ENCODE assay signal across 9 cellular contexts in genomic region chr4:41256131-41256739, GRCh38. TPM values are rescaled to one million over a fixed set of nuclear protein-coding genes. Genes with fewer than 3 reads are reported as not detected.
DNase-seq lines count a peak whose midpoint lies in the region; ATAC-seq and TF ChIP-seq lines count a peak whose summit lies in the region.
"Had no signal": no experiment of that assay in that cellular context is flagged by ENCODE, and none has a peak within 500 bp of the region (broad histone marks: within the 10 kb centered on the region; RNA-seq: fewer than 3 reads in every experiment).

No MANE protein-coding gene starts in this region.

- intact Hi-C loops in thyroid gland (cut with DNase I): no loop called here

- no peak for TF ChIP-seq CTCF in thyroid gland (IDR thresholded peaks at IDR 0.05)

- peaks cover 6 to 17% of the 10 kb centered on the region in 2 donors for H3K4me1 ChIP-seq in thyroid gland

- no peak for ATAC-seq in HG02884 (IDR thresholded peaks at IDR 0.05; ENCODE audit: unreplicated experiment)

- peak; percentile 30 for DNase-seq in NCI-H2196 treated with DMSO at 0.1 percent for 48 hours (lab: John Stamatoyannopoulos, UW; ENCODE audit: unreplicated experiment)
- DNase-seq in NCI-H2196 (lab: John Stamatoyannopoulos, UW; ENCODE audit: unreplicated experiment): no peak
- peak; percentile 48 for DNase-seq in SK-N-DZ (ENCODE audit: low spot score)
- DNase-seq in hepatic stellate cell (ENCODE audit: low spot score): peak; percentile 9
- DNase-seq in substantia nigra (lab: John Stamatoyannopoulos, UW): peak in 2 of 49 donors; percentile 23 to 38
- no peak for DNase-seq in thyroid gland
- no peak for DNase-seq in activated naive CD4-positive, alpha-beta T cell (lab: John Stamatoyannopoulos, UW)
- DNase-seq: CD8-positive, alpha-beta memory T cell had no signal

- H3K27ac ChIP-seq in substantia nigra (ENCODE audit: low read depth, low read length, poor library complexity, severe bottlenecking): peak overlapping the region; percentile 49
- H3K27ac ChIP-seq in thyroid gland: no peak overlapping the region

- no peaks in the 10 kb centered on the region for H3K9me3 ChIP-seq in thyroid gland

- no peaks in the 10 kb centered on the region for H3K27me3 ChIP-seq in thyroid gland

- H3K4me3 ChIP-seq in thyroid gland (replicated peaks in 1 of 3): peak overlapping the region in 1 of 3 donors; percentile 43

- no peak for TF ChIP-seq POLR2A in thyroid gland (IDR thresholded peaks at IDR 0.05)

- H3K36me3 ChIP-seq in thyroid gland: no peaks in the 10 kb centered on the region

- 41 to 47% methylated on average over 13 of the region's 13 CpGs for WGBS in thyroid gland, 2 donors

RNA-seq across cellular contexts. Expression of gene UCHL1, which starts 0.5 kb away (rescaled TPM):
- polyA plus RNA-seq in SK-N-DZ (2014; cell fraction: cytosol; rRNA removed): 2,506 and 2,812 TPM in 2 replicates
- polyA plus RNA-seq in SK-N-DZ (2014; cell fraction: nucleus; rRNA removed): 4,720 and 4,854 TPM in 2 replicates
- total RNA-seq in thyroid gland: 100 to 1,000 TPM in 2 of 4 donors, 10 to 100 TPM in 2; 28.2 to 245 (median 116) TPM
- polyA plus RNA-seq: CD8-positive, alpha-beta memory T cell had no signal

RNA-seq across cellular contexts. Expression of gene APBB2, which starts 41.9 kb away (rescaled TPM):
- polyA plus RNA-seq in SK-N-DZ (2014; cell fraction: cytosol; rRNA removed): 31.1 and 42.5 TPM in 2 replicates
- 28.4 and 33.8 TPM in 2 replicates for polyA plus RNA-seq in SK-N-DZ (2014; cell fraction: nucleus; rRNA removed)
- total RNA-seq in thyroid gland: 100 to 1,000 TPM; 174 to 253 (median 199) TPM
- polyA plus RNA-seq: CD8-positive, alpha-beta memory T cell had no signal

Comparison
In these comparisons a context has a peak if more than half of its experiments do, and no peak if none do; other contexts are left out.
1. DNase-seq: peak in NCI-H2196 treated with DMSO at 0.1 percent for 48 hours (single experiment), SK-N-DZ (single experiment) and hepatic stellate cell (single experiment); none in NCI-H2196 (single experiment), thyroid gland (0 of 2) and activated naive CD4-positive, alpha-beta T cell (0 of 4).